17 cellular contexts compared by ENCODE assay signal in genomic region chr14:91570021-91570420, GRCh38. TPM values are rescaled to one million over a fixed set of nuclear protein-coding genes. Genes with fewer than 3 reads are reported as not detected.
DNase-seq lines count a peak whose midpoint lies in the region; ATAC-seq, FAIRE-seq and TF ChIP-seq lines count a peak whose summit lies in the region.
"Had no signal": no experiment of that assay in that cellular context is flagged by ENCODE, and none has a peak within 500 bp of the region (broad histone marks: within the 10 kb centered on the region; RNA-seq: fewer than 3 reads in every experiment).

No MANE protein-coding gene starts in this region.

- H3K27me3 Mint-ChIP-seq in GM23338 (ENCODE audit: insufficient read depth, low read depth, poor library complexity): peaks cover 33% of the 10 kb centered on the region
- H3K27me3 Mint-ChIP-seq in MCF 10A (ENCODE audit: insufficient read depth, unreplicated experiment): no peaks in the 10 kb centered on the region

- no peak for FAIRE-seq in H1 (lab: Jason Lieb, UNC)
- FAIRE-seq: GM12891, GM19239, H54 had no signal

- H3K4me2 ChIP-seq in GM23338 (no peak overlapping the region; the same call in 1 of the 2 replicates), H1 (ENCODE audit: insufficient read depth in 1 of 2, low read depth in 2 of 2, low read length in 2 of 2) (peak overlapping the region in 1 of 2 experiments; percentile 17; a peak in 1 of 4 replicates), mesendoderm (ENCODE audit: low read length) (no peak overlapping the region)
- H3K4me2 ChIP-seq: BLaER1 treated with 17β-estradiol and CSF1 and Interleukin-3, amounts not matched to agents 10 nM and 100 nM had no signal

- H3K9me3 Mint-ChIP-seq in GM23338 (peaks cover 20% of the 10 kb centered on the region), MCF 10A (ENCODE audit: unreplicated experiment) (no peaks in the 10 kb centered on the region)
- H3K9me3 Mint-ChIP-seq: IgD-negative memory B cell had no signal

- H2BK15ac ChIP-seq in H1 (ENCODE audit: low read length): no peak overlapping the region
- no peak overlapping the region for H2BK15ac ChIP-seq in mesendoderm (replicated peaks; ENCODE audit: low read depth)

- 65% methylated on average over 1 of the region's 1 CpG; no CpG with 5 or more reads in 1 of the 2 experiments for WGBS in H1 (ENCODE audit: extremely low coverage in 1 of 2, insufficient coverage in 1 of 2, insufficient read length in 1 of 2, insufficient replicate concordance in 2 of 2, low coverage in 1 of 2, low lambda C conversion rate in 2 of 2, missing lambda C conversion rate in 1 of 2), 2 experiments
- no CpG with 5 or more reads among the region's 1 CpG for WGBS in mesendoderm (ENCODE audit: extremely low coverage, insufficient coverage, low lambda C conversion rate)

- H4K8ac ChIP-seq in H1 (ENCODE audit: extremely low read depth, insufficient read depth, low read length): no peak overlapping the region
- no peak overlapping the region for H4K8ac ChIP-seq in mesendoderm (ENCODE audit: low read depth, low read length)

- H2BK120ac ChIP-seq in H1 (replicated peaks; ENCODE audit: low read depth, low read length): no peak overlapping the region
- H2BK120ac ChIP-seq in mesendoderm (ENCODE audit: low read depth, low read length): no peak overlapping the region

- BruUV-seq in MCF 10A (replicated peaks; lab: Mats Ljungman, UMichigan): no TSS peak

- no peak overlapping the region for H3K4me3 ChIP-seq in GM23338
- H3K4me3 ChIP-seq in H1 (ENCODE audit: extremely low read depth in 1 of 4, insufficient read depth in 2 of 4, low read depth in 3 of 4, low read length in 4 of 4): no peak overlapping the region
- H3K4me3 ChIP-seq in mesendoderm (ENCODE audit: low read length): no peak overlapping the region
- H3K4me3 ChIP-seq: BLaER1 treated with 17β-estradiol and CSF1 and Interleukin-3, amounts not matched to agents 10 nM and 100 nM had no signal

- H2AK5ac ChIP-seq in H1 (ENCODE audit: low read depth, low read length) (no peak overlapping the region), mesendoderm (ENCODE audit: low read length) (no peak overlapping the region)

- H3K4me1 ChIP-seq in GM23338 (ENCODE audit: insufficient read depth): peaks cover 6% of the 10 kb centered on the region; the same call in 1 of the 2 replicates
- H3K4me1 ChIP-seq in H1 (replicated peaks in 1 of 4; ENCODE audit: control insufficient read depth in 3 of 4, insufficient read depth in 4 of 4, low read length in 3 of 4): peaks cover 0 to 5% (median 3%) of the 10 kb centered on the region in 4 experiments; a peak in 5 of 7 replicates
- no peaks in the 10 kb centered on the region for H3K4me1 ChIP-seq in mesendoderm (ENCODE audit: control insufficient read depth, low read depth, low read length)

- no peak for TF ChIP-seq POLR2A in H1 (IDR thresholded peaks at IDR 0.05; ENCODE audit: control extremely low read depth in 1 of 2, low read depth in 2 of 2, low read length in 2 of 2)

- H4K5ac ChIP-seq in H1 (ENCODE audit: insufficient read length, low read depth, low read length): no peak overlapping the region
- no peak overlapping the region for H4K5ac ChIP-seq in mesendoderm (ENCODE audit: low read length)

- H3K4me3 Mint-ChIP-seq in GM23338: no peak overlapping the region
- no peak overlapping the region for H3K4me3 Mint-ChIP-seq in MCF 10A (ENCODE audit: unreplicated experiment)
- H3K4me3 Mint-ChIP-seq: CD4-positive, CD25-positive, alpha-beta regulatory T cell; IgD-negative memory B cell had no signal

- CTCF ChIA-PET in H1 (lab: Charles Lee; ENCODE audit: partially characterized antibody): no interaction called here
- CTCF ChIA-PET in MCF 10A (lab: Yijun Ruan, JAX): no interaction called here

- H3K9ac ChIP-seq in H1 (replicated peaks in 1 of 4; ENCODE audit: extremely low read depth in 1 of 4, low read depth in 3 of 4, low read length in 3 of 4) (no peak overlapping the region), mesendoderm (ENCODE audit: low read length) (no peak overlapping the region)
- H3K9ac ChIP-seq: BLaER1 treated with 17β-estradiol and CSF1 and Interleukin-3, amounts not matched to agents 10 nM and 100 nM had no signal

- intact Hi-C loops in MCF 10A (cut with micrococcal nuclease): no loop called here

- DNase-seq in GM23338 (ENCODE audit: low spot score) (peak; percentile 53), NCI-H82 treated with DMSO at 0.1 percent for 48 hours (lab: John Stamatoyannopoulos, UW; ENCODE audit: unreplicated experiment) (peak; percentile 70), H1 (ENCODE audit: low read depth in 1 of 2, low spot score in 2 of 2) (no peak), mesendoderm (peak; percentile 68), MCF 10A (ENCODE audit: unreplicated experiment) (no peak), DMS53 treated with DMSO at 0.1 percent for 48 hours (lab: John Stamatoyannopoulos, UW; ENCODE audit: unreplicated experiment) (no peak)
- no peak for DNase-seq in activated CD4-positive, CD25-positive, alpha-beta regulatory T cell treated with anti-CD3 and anti-CD28 coated beads, Interleukin-2, amount 50 U/mL, for 72 hours
- DNase-seq: 8988T; AML-193; CD4-positive, CD25-positive, alpha-beta regulatory T cell; DMS53 had no signal

- H3K27ac ChIP-seq in GM23338 (ENCODE audit: low read depth) (no peak overlapping the region), H1 (ENCODE audit: low read depth, low read length) (no peak overlapping the region), mesendoderm (ENCODE audit: low read depth, low read length) (no peak overlapping the region)
- H3K27ac ChIP-seq: BLaER1 treated with 17β-estradiol and CSF1 and Interleukin-3, amounts not matched to agents 10 nM and 100 nM had no signal

- H3K4ac ChIP-seq in H1 (replicated peaks; ENCODE audit: insufficient read length, low read depth, low read length) (no peak overlapping the region), mesendoderm (ENCODE audit: low read depth, low read length) (no peak overlapping the region)

- H3K79me1 ChIP-seq in H1 (ENCODE audit: low read depth, low read length) (no peaks in the 10 kb centered on the region), mesendoderm (ENCODE audit: low read length) (no peaks in the 10 kb centered on the region)

- H4K20me1 ChIP-seq in GM23338 (replicated peaks; ENCODE audit: insufficient read depth) (no peaks in the 10 kb centered on the region; the same call in 1 of the 2 replicates), H1 (replicated peaks in 1 of 2; ENCODE audit: control insufficient read depth in 1 of 2, insufficient read depth in 2 of 2, low read length in 2 of 2) (no peaks in the 10 kb centered on the region)
- H4K20me1 ChIP-seq: BLaER1 treated with 17β-estradiol and CSF1 and Interleukin-3, amounts not matched to agents 10 nM and 100 nM had no signal

- H3K27me3 ChIP-seq in GM23338 (ENCODE audit: insufficient read depth) (peaks cover 39% of the 10 kb centered on the region), H1 (replicated peaks in 1 of 4; ENCODE audit: control insufficient read depth in 3 of 4, extremely low read depth in 1 of 4, insufficient read depth in 3 of 4, low read length in 3 of 4) (peaks cover 8 to 36% (median 25%) of the 10 kb centered on the region in 4 experiments), mesendoderm (ENCODE audit: insufficient read depth, low read length, poor library complexity) (peaks cover 16% of the 10 kb centered on the region)

- no peak overlapping the region for H3K23ac ChIP-seq in H1 (ENCODE audit: insufficient read length)
- no peak overlapping the region for H3K23ac ChIP-seq in mesendoderm (ENCODE audit: low read length)

- H2BK12ac ChIP-seq in H1 (ENCODE audit: low read depth, low read length): no peak overlapping the region

- H3K56ac ChIP-seq in H1 (replicated peaks; ENCODE audit: insufficient read length, low read depth, low read length) (no peak overlapping the region), mesendoderm (ENCODE audit: low read length) (no peak overlapping the region)

- POLR2A ChIA-PET in H1 (lab: Charles Lee; ENCODE audit: partially characterized antibody) (no interaction called here), MCF 10A (lab: Yijun Ruan, JAX) (no interaction called here)

- peak; percentile 79 for ATAC-seq in GM23338
- no peak for ATAC-seq in GM18517 (IDR thresholded peaks at IDR 0.05; ENCODE audit: unreplicated experiment)

- no peak for TF ChIP-seq RAD21 in H1 (IDR thresholded peaks at IDR 0.05 in 1 of 2, conservative IDR thresholded peaks at IDR 0.05 in 1 of 2; ENCODE audit: low read depth in 2 of 2, low read length in 2 of 2)

- no peak overlapping the region for H3K14ac ChIP-seq in H1 (ENCODE audit: insufficient read length)

- H4K91ac ChIP-seq in H1 (replicated peaks; ENCODE audit: insufficient read length, low read length): no peak overlapping the region

- H3K79me2 ChIP-seq in GM23338 (replicated peaks; ENCODE audit: insufficient read depth): no peaks in the 10 kb centered on the region
- H3K79me2 ChIP-seq in H1 (ENCODE audit: control insufficient read depth in 1 of 2, insufficient read depth in 2 of 2, low read length in 2 of 2): no peaks in the 10 kb centered on the region
- H3K79me2 ChIP-seq in mesendoderm (ENCODE audit: control insufficient read depth, insufficient read depth, low read length): no peaks in the 10 kb centered on the region

- no peak for TF ChIP-seq CTCF in GM23338 (conservative IDR thresholded peaks at IDR 0.05; ENCODE audit: low read depth in 2 of 2)
- no peak for TF ChIP-seq CTCF in H1 (IDR thresholded peaks at IDR 0.05; ENCODE audit: control extremely low read depth in 1 of 3, insufficient read depth in 1 of 3, low read depth in 1 of 3, low read length in 3 of 3)
- no peak for TF ChIP-seq CTCF in MCF 10A (IDR thresholded peaks at IDR 0.05; ENCODE audit: unreplicated experiment)

- H3K9me2 ChIP-seq in GM23338 (ENCODE audit: insufficient read depth): peaks cover 5% of the 10 kb centered on the region; the same call in 1 of the 2 replicates

- H3K36me3 Mint-ChIP-seq in GM23338 (ENCODE audit: low read depth) (no peaks in the 10 kb centered on the region), MCF 10A (ENCODE audit: insufficient read depth, unreplicated experiment) (no peaks in the 10 kb centered on the region)
- H3K36me3 Mint-ChIP-seq: CD4-positive, CD25-positive, alpha-beta regulatory T cell had no signal

- peaks cover 5% of the 10 kb centered on the region; the same call in 1 of the 2 replicates for H3K23me2 ChIP-seq in H1 (ENCODE audit: low read depth, low read length)

- H2AFZ ChIP-seq in GM23338 (no peak overlapping the region), H1 (ENCODE audit: low read length) (no peak overlapping the region)

- no peak overlapping the region for H2BK20ac ChIP-seq in H1 (ENCODE audit: low read length)

- H3K4me1 Mint-ChIP-seq in GM23338 (peaks cover 7% of the 10 kb centered on the region; the same call in 2 of the 3 replicates), MCF 10A (ENCODE audit: insufficient read depth, unreplicated experiment) (no peaks in the 10 kb centered on the region)

- TF ChIP-seq EP300 in H1 (IDR thresholded peaks at IDR 0.05; ENCODE audit: borderline replicate concordance in 1 of 2, low read depth in 2 of 2, low read length in 2 of 2): peak in 1 of 2 experiments; percentile 56; a peak in 1 of 3 replicates

- H3K36me3 ChIP-seq in GM23338 (ENCODE audit: insufficient read depth) (no peaks in the 10 kb centered on the region), H1 (ENCODE audit: control insufficient read depth in 2 of 4, insufficient read depth in 4 of 4, low read length in 3 of 4) (no peaks in the 10 kb centered on the region), mesendoderm (ENCODE audit: control insufficient read depth, insufficient read depth, low read length) (no peaks in the 10 kb centered on the region)
- H3K36me3 ChIP-seq: BLaER1 treated with 17β-estradiol and CSF1 and Interleukin-3, amounts not matched to agents 10 nM and 100 nM had no signal

- no peak overlapping the region for H3K18ac ChIP-seq in H1 (ENCODE audit: extremely low read depth, low read length)
- H3K18ac ChIP-seq in mesendoderm (ENCODE audit: low read length): no peak overlapping the region

- H3K27ac Mint-ChIP-seq in GM23338 (no peak overlapping the region), MCF 10A (ENCODE audit: low read depth, unreplicated experiment) (no peak overlapping the region)
- H3K27ac Mint-ChIP-seq: CD4-positive, CD25-positive, alpha-beta regulatory T cell had no signal

- no peaks in the 10 kb centered on the region; a peak in 1 of 4 replicates for H3K9me3 ChIP-seq in H1 (ENCODE audit: insufficient read depth in 2 of 2, low read depth in 1 of 2, low read length in 1 of 2)

- no peak overlapping the region for H2BK5ac ChIP-seq in H1 (ENCODE audit: low read depth, low read length)
- H2BK5ac ChIP-seq in mesendoderm (ENCODE audit: low read length): no peak overlapping the region

- H3F3A ChIP-seq in GM23338 (replicated peaks; ENCODE audit: low read depth): no peaks in the 10 kb centered on the region

RNA-seq across cellular contexts. Expression of gene PPP4R3A, which starts 59.9 kb away (rescaled TPM):
- 105 and 128 TPM in 2 replicates for total RNA-seq in GM23338 (2014; rRNA removed; shearing (Covaris generic))
- 45.8 and 50.3 TPM in 2 replicates for polyA plus RNA-seq in GM23338 (2016; fragmentation: Nextera tagmentation; extraction: Ambion mirVana)
- total RNA-seq in H1 (2021; fragmentation: NEBNext Ultra II Directional; extraction: Animal tissue kit (Norgen Biotek cat#: 25700)): 116 and 122 TPM in 2 replicates
- polyA plus RNA-seq in H1 (2011; rRNA removed): 30.2 and 31.7 TPM in 2 replicates
- 43.9 TPM for polyA plus RNA-seq in H1 (2011; cell fraction: cytosol; rRNA removed)
- 28.6 TPM for polyA plus RNA-seq in H1 (2011; cell fraction: nucleus; rRNA removed)
- polyA plus RNA-seq in H1 (2012, experiment 1 of 2): 79.0 to 97.3 TPM (median 92.1 TPM) in 4 replicates
- polyA plus RNA-seq in H1 (2012, experiment 2 of 2): 7.4 TPM
- polyA plus RNA-seq in H1 (2013, experiment 1 of 2): 61.9 TPM
- 59.9 TPM for polyA plus RNA-seq in H1 (2013, experiment 2 of 2)
- 51.4 and 51.8 TPM in 2 replicates for polyA minus RNA-seq in H1 (2011; rRNA and poly(A)+ RNA removed)
- polyA minus RNA-seq in H1 (2011; cell fraction: cytosol; rRNA and poly(A)+ RNA removed): 59.7 TPM
- 54.8 TPM for polyA minus RNA-seq in H1 (2011; cell fraction: nucleus; rRNA and poly(A)+ RNA removed)
- 84.1 TPM for polyA plus RNA-seq in mesendoderm (2013, experiment 1 of 2)
- polyA plus RNA-seq in mesendoderm (2013, experiment 2 of 2): 84.0 TPM
- 81.3 and 104 TPM in 2 replicates for total RNA-seq in MCF 10A (2022)

Comparison
In these comparisons a context has a peak if more than half of its experiments do, and no peak if none do; other contexts are left out.
1. DNase-seq: peak in GM23338 (single experiment), NCI-H82 treated with DMSO at 0.1 percent for 48 hours (single experiment) and mesendoderm (single experiment); none in H1 (0 of 2), MCF 10A (single experiment), DMS53 treated with DMSO at 0.1 percent for 48 hours (single experiment) and activated CD4-positive, CD25-positive, alpha-beta regulatory T cell treated with anti-CD3 and anti-CD28 coated beads, Interleukin-2, amount 50 U/mL, for 72 hours (single experiment).